19 cellular contexts compared by ENCODE assay signal in genomic region chr17:34683390-34683789, GRCh38.
DNase-seq lines count a peak whose midpoint lies in the region; ATAC-seq and TF ChIP-seq lines count a peak whose summit lies in the region.
"Had no signal": no experiment of that assay in that cellular context is flagged by ENCODE, and none has a peak within 500 bp of the region (broad histone marks: within the 10 kb centered on the region; RNA-seq: fewer than 3 reads in every experiment).

No MANE protein-coding gene starts in this region.

- no peaks in the 10 kb centered on the region for H3K27me3 ChIP-seq in right atrium auricular region
- H3K27me3 ChIP-seq in vagina = no peaks in the 10 kb centered on the region
- no peaks in the 10 kb centered on the region for H3K27me3 ChIP-seq in tibial artery
- H3K27me3 ChIP-seq: BLaER1 had no signal

- H3K9me3 ChIP-seq in right atrium auricular region (no peaks in the 10 kb centered on the region), vagina (no peaks in the 10 kb centered on the region), tibial artery (no peaks in the 10 kb centered on the region)
- H3K9me3 ChIP-seq: BLaER1 had no signal

- H3K4me3 ChIP-seq in right atrium auricular region = no peak overlapping the region
- no peak overlapping the region for H3K4me3 ChIP-seq in vagina
- no peak overlapping the region for H3K4me3 ChIP-seq in tibial artery
- H3K4me3 ChIP-seq: BLaER1, GM12878 had no signal

- TF ChIP-seq POLR2A in vagina (IDR thresholded peaks at IDR 0.05) = no peak

- no peak for ATAC-seq in Right ventricle myocardium inferior
- no peak for ATAC-seq in HG03520 (IDR thresholded peaks at IDR 0.05; ENCODE audit: unreplicated experiment)
- ATAC-seq: GM12878, HCT116 had no signal

- no peaks in the 10 kb centered on the region for H3K4me1 ChIP-seq in right atrium auricular region
- no peaks in the 10 kb centered on the region for H3K4me1 ChIP-seq in vagina
- no peaks in the 10 kb centered on the region for H3K4me1 ChIP-seq in tibial artery
- H3K4me1 ChIP-seq: BLaER1 had no signal

- H3K27ac ChIP-seq in right atrium auricular region (no peak overlapping the region), vagina (no peak overlapping the region), tibial artery (no peak overlapping the region)
- H3K27ac ChIP-seq: BLaER1 had no signal

- TF ChIP-seq CTCF in right atrium auricular region (IDR thresholded peaks at IDR 0.05) (no peak), vagina (IDR thresholded peaks at IDR 0.05) (no peak), tibial artery (IDR thresholded peaks at IDR 0.05) (no peak)

- intact Hi-C loops in Right ventricle myocardium inferior (cut with DNase I) = no loop called here
- intact Hi-C loops in vagina (cut with DNase I) = no loop called here
- intact Hi-C loops in tibial artery (cut with DNase I; ENCODE audit: low total_unique reads) = no loop called here

- DNase-seq in NCI-H1417 (lab: John Stamatoyannopoulos, UW) (peak in 2 of 3 experiments; percentile 6 to 32), NCI-H1417 treated with DMSO at 0.1 percent for 48 hours (lab: John Stamatoyannopoulos, UW) (no peak), right atrium auricular region (ENCODE audit: low spot score) (peak; percentile 47), Right ventricle myocardium inferior (ENCODE audit: missing footprints) (no peak), NCI-H69 (lab: John Stamatoyannopoulos, UW) (peak; percentile 29), vagina (ENCODE audit: extremely low spot score in 2 of 2) (peak; percentile 62 to 77), tibial artery (no peak)
- DNase-seq: 8988T; CD4-positive, alpha-beta memory T cell; DMS153; DND-41; EL; GOT3; H7; HFFc6 had no signal

- H3K36me3 ChIP-seq in right atrium auricular region (no peaks in the 10 kb centered on the region), vagina (no peaks in the 10 kb centered on the region), tibial artery (no peaks in the 10 kb centered on the region)
- H3K36me3 ChIP-seq: BLaER1 had no signal

Comparison
In these comparisons a context has a peak if more than half of its experiments do, and no peak if none do; other contexts are left out.
1. DNase-seq: peak in NCI-H1417 (2 of 3), right atrium auricular region (single experiment), NCI-H69 (single experiment) and vagina (2 of 2); none in NCI-H1417 treated with DMSO at 0.1 percent for 48 hours (single experiment), Right ventricle myocardium inferior (single experiment) and tibial artery (0 of 2).